ENCODE assay signal across 24 cellular contexts in the genomic region with DNA sequence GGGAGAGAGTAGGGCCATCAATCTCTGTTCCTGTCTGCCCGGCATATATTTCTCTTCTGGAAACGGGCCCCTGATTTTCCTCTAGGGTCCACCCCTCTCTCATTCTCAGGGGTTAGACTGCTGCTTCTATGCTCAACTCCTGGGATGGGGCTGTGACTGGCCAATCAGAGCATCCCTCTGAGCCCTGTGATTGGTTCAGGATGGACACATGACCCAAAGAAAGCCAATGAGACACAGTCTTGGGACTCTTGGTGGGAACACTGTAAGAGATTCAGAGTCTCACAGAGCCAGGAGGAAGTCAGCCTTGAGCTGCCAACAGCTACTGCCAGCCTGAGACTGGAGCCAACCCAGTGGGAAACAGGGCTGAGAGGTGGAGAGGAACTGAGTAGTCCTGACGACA. TPM values are rescaled to one million over a fixed set of nuclear protein-coding genes. Genes with fewer than 3 reads are reported as not detected.
"Had no signal": no experiment of that assay in that cellular context is flagged by ENCODE, and none has a peak within 500 bp of the region (broad histone marks: within the 10 kb centered on the region; RNA-seq: fewer than 3 reads in every experiment).

No MANE protein-coding gene starts in this region.

- H2AFZ ChIP-seq: parathyroid adenoma had no signal

- H3K36me3 ChIP-seq: neutrophil, thyroid gland, WERI-Rb-1 had no signal

- DNase-seq: activated CD4-positive, alpha-beta T cell treated with anti-CD3 and anti-CD28 coated beads for 1 hour; activated CD8-positive, alpha-beta memory T cell treated with anti-CD3 and anti-CD28 coated beads, Interleukin-2, amount 50 U/mL, for 48 hours; activated naive CD4-positive, alpha-beta T cell treated with Interleukin-2 at 50 U/mL for 16 hours; activated naive CD8-positive, alpha-beta T cell treated with anti-CD3 and anti-CD28 coated beads for 36 hours; activated T-cell treated with anti-CD3 and anti-CD28 coated beads, Interleukin-2, amount 50 U/mL, for 4 hours; cerebellar nuclear complex; cortex of kidney; heart left ventricle; islet precursor cell; left cardiac atrium; right cardiac atrium; stimulated activated CD4-positive, alpha-beta T cell treated with anti-CD3 and anti-CD28 coated beads, Interleukin-12 subunit alpha, Interleukin-12 subunit beta, amount 100 ng/mL, for 4 hours; stimulated activated CD4-positive, alpha-beta T cell treated with anti-CD3 and anti-CD28 coated beads, Interleukin-4, amount 100 ng/mL, for 4 hours; stimulated activated naive CD8-positive, alpha-beta T cell treated with anti-CD3 and anti-CD28 coated beads, Interleukin-15, Interleukin-2, amounts not matched to agents 100 U/mL and 50 U/mL, for 24 hours; thyroid gland; WERI-Rb-1 had no signal

- H3K36me3 Mint-ChIP-seq: activated naive CD8-positive, alpha-beta T cell treated with anti-CD3 and anti-CD28 coated beads for 36 hours; memory B cell had no signal

- H3K79me2 ChIP-seq: parathyroid adenoma had no signal

- ATAC-seq: activated T-cell treated with anti-CD3 and anti-CD28 coated beads, Interleukin-2, amount 50 U/mL, for 4 hours; gastroesophageal sphincter; heart left ventricle; left cardiac atrium; right cardiac atrium; stimulated activated naive CD8-positive, alpha-beta T cell treated with anti-CD3 and anti-CD28 coated beads, Interleukin-15, Interleukin-2, amounts not matched to agents 100 U/mL and 50 U/mL, for 24 hours had no signal

- H3K9me3 Mint-ChIP-seq: activated naive CD8-positive, alpha-beta T cell treated with anti-CD3 and anti-CD28 coated beads for 36 hours; activated T-cell treated with anti-CD3 and anti-CD28 coated beads, Interleukin-2, amount 50 U/mL, for 4 hours; memory B cell; nephron had no signal

- H3K4me1 Mint-ChIP-seq: activated naive CD8-positive, alpha-beta T cell treated with anti-CD3 and anti-CD28 coated beads for 36 hours had no signal

- H3K4me3 ChIP-seq: gastroesophageal sphincter, heart left ventricle, thyroid gland had no signal

- H3K27ac Mint-ChIP-seq: activated naive CD8-positive, alpha-beta T cell treated with anti-CD3 and anti-CD28 coated beads for 36 hours; memory B cell; nephron had no signal

- H3K27me3 ChIP-seq: gastroesophageal sphincter, heart left ventricle, thyroid gland had no signal

- H3K4me1 ChIP-seq: parathyroid adenoma, thyroid gland had no signal

- FAIRE-seq: TTC549 had no signal

- H3K9me3 ChIP-seq: gastroesophageal sphincter, heart left ventricle, neutrophil, thyroid gland had no signal

- H3K9ac ChIP-seq: parathyroid adenoma had no signal

- H3K27ac ChIP-seq: epithelial cell of prostate, heart left ventricle, neutrophil, parathyroid adenoma, thyroid gland, WERI-Rb-1 had no signal

- H3K4me3 Mint-ChIP-seq: activated naive CD8-positive, alpha-beta T cell treated with anti-CD3 and anti-CD28 coated beads for 36 hours; activated T-cell treated with anti-CD3 and anti-CD28 coated beads, Interleukin-2, amount 50 U/mL, for 4 hours; memory B cell; nephron had no signal

RNA-seq across cellular contexts. Expression of gene KCNB1, which starts 31.1 kb away (rescaled TPM):
- total RNA-seq: activated CD8-positive, alpha-beta memory T cell treated with anti-CD3 and anti-CD28 coated beads for 36 hours; activated naive CD8-positive, alpha-beta T cell treated with anti-CD3 and anti-CD28 coated beads for 36 hours had no signal
